18 cellular contexts compared by ENCODE assay signal in the genomic region with DNA sequence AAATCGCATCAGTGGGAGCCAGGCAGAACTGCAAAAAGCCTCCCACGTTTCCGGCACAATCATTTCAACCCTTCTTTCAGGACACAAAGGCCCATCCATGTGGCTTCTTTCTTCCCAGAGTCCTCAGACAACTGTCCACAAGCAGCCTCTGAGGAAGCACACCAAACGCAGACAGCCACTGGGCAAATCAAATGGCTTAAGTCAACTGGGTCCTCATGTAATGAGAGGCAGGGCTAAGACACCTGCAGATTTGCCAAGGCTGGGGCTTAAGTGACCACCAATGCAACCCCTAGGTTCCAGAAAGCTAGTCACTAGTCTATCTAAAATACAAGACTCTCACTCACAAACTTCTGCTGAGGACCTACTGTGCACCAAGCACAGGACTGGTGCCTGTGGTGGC. TPM values are rescaled to one million over a fixed set of nuclear protein-coding genes. Genes with fewer than 3 reads are reported as not detected.
DNase-seq lines count a peak whose midpoint lies in the region; ATAC-seq and TF ChIP-seq lines count a peak whose summit lies in the region.
"Had no signal": no experiment of that assay in that cellular context is flagged by ENCODE, and none has a peak within 500 bp of the region (broad histone marks: within the 10 kb centered on the region; RNA-seq: fewer than 3 reads in every experiment).

No MANE protein-coding gene starts in this region.

- no peaks in the 10 kb centered on the region for H3K36me3 ChIP-seq in CD8-positive, alpha-beta memory T cell (ENCODE audit: insufficient read depth, low read length)

- POLR2A ChIA-PET in WTC11 (lab: Charles Lee): no interaction called here
- POLR2A ChIA-PET in CD8-positive, alpha-beta memory T cell (lab: Charles Lee): no interaction called here

- H3K27ac Mint-ChIP-seq in IgD-negative memory B cell (peak overlapping the region; percentile 73 to 97 (median 94)), WTC11 (peak overlapping the region; percentile 67; the same call in 1 of the 2 replicates), naive B cell (peak overlapping the region in 4 of 6 donors; percentile 69 to 91 (median 82)), HFFc6 (no peak overlapping the region)
- peak overlapping the region; percentile 87 for H3K27ac Mint-ChIP-seq in stimulated activated memory B cell treated with anti-CD40 and anti-IgM and Interleukin-4, amounts not matched to agents 10 μg/mL and 1 μg/mL and 100 μg/mL, for 72 hours
- H3K27ac Mint-ChIP-seq in CD8-positive, alpha-beta memory T cell: no peak overlapping the region
- H3K27ac Mint-ChIP-seq: CD4-positive, CD25-positive, alpha-beta regulatory T cell had no signal

- H3K4me1 ChIP-seq in CD8-positive, alpha-beta memory T cell (ENCODE audit: insufficient read depth, low read length): no peaks in the 10 kb centered on the region

- no peaks in the 10 kb centered on the region for H3K9me3 ChIP-seq in CD8-positive, alpha-beta memory T cell (ENCODE audit: low read length)

- DNase-seq in WTC11 (ENCODE audit: low spot score) (no peak), naive B cell (no peak), SIG-M5 treated with dmso at 0.1 percent for 504 hours (lab: John Stamatoyannopoulos, UW; ENCODE audit: unreplicated experiment) (no peak), T-helper 9 cell (no peak), HFFc6 (no peak)
- DNase-seq in CD8-positive, alpha-beta memory T cell: no peak
- DNase-seq: ACHN; CD4-positive, CD25-positive, alpha-beta regulatory T cell; DMS79 treated with DMSO at 0.1 percent for 48 hours; GOT3; NCI-H1436; NCI-H2029 treated with DMSO at 0.1 percent for 48 hours; NCI-H2171 treated with DMSO at 0.1 percent for 48 hours; NCI-H446 treated with DMSO at 0.1 percent for 48 hours; NK-92 treated with Interleukin-12 subunit alpha and Interleukin-12 subunit beta, amount 100 ng/mL, for 24 hours; PC-3 had no signal

- H3K4me3 Mint-ChIP-seq in IgD-negative memory B cell (peak overlapping the region; percentile 70 to 95 (median 78)), WTC11 (no peak overlapping the region), naive B cell (peak overlapping the region in 7 of 8 donors; percentile 13 to 82 (median 69)), HFFc6 (no peak overlapping the region)
- peak overlapping the region; percentile 34 for H3K4me3 Mint-ChIP-seq in stimulated activated memory B cell treated with anti-CD40 and anti-IgM and Interleukin-4, amounts not matched to agents 10 μg/mL and 1 μg/mL and 100 μg/mL, for 72 hours
- no peak overlapping the region for H3K4me3 Mint-ChIP-seq in CD8-positive, alpha-beta memory T cell
- H3K4me3 Mint-ChIP-seq: CD4-positive, CD25-positive, alpha-beta regulatory T cell had no signal

- ATAC-seq in WTC11 (no peak), naive B cell (ENCODE audit: low read depth in 2 of 2) (no peak)
- ATAC-seq in stimulated activated memory B cell treated with anti-CD40 and anti-IgM and Interleukin-4, amounts not matched to agents 10 μg/mL and 1 μg/mL and 100 μg/mL, for 72 hours: no peak
- ATAC-seq: PC-3 had no signal

- H3K27me3 Mint-ChIP-seq in IgD-negative memory B cell (no peaks in the 10 kb centered on the region), WTC11 (ENCODE audit: low read depth) (no peaks in the 10 kb centered on the region), naive B cell (no peaks in the 10 kb centered on the region), HFFc6 (ENCODE audit: insufficient read depth) (peaks cover 1% of the 10 kb centered on the region; the same call in 1 of the 2 replicates)
- no peaks in the 10 kb centered on the region for H3K27me3 Mint-ChIP-seq in stimulated activated memory B cell treated with anti-CD40 and anti-IgM and Interleukin-4, amounts not matched to agents 10 μg/mL and 1 μg/mL and 100 μg/mL, for 72 hours
- H3K27me3 Mint-ChIP-seq in CD8-positive, alpha-beta memory T cell: peaks cover 8 to 62% of the 10 kb centered on the region in 2 donors

- TF ChIP-seq CTCF in WTC11 (IDR thresholded peaks at IDR 0.05): no peak
- no peak for TF ChIP-seq CTCF in HFFc6 (IDR thresholded peaks at IDR 0.05)

- peaks cover 81 to 89% (median 86%) of the 10 kb centered on the region in 3 donors for H3K4me1 Mint-ChIP-seq in IgD-negative memory B cell
- peaks cover 83% of the 10 kb centered on the region for H3K4me1 Mint-ChIP-seq in WTC11
- H3K4me1 Mint-ChIP-seq in naive B cell: peaks cover 78 to 99% (median 94%) of the 10 kb centered on the region in 3 donors
- peaks cover 99% of the 10 kb centered on the region for H3K4me1 Mint-ChIP-seq in stimulated activated memory B cell treated with anti-CD40 and anti-IgM and Interleukin-4, amounts not matched to agents 10 μg/mL and 1 μg/mL and 100 μg/mL, for 72 hours
- peaks cover 28% of the 10 kb centered on the region for H3K4me1 Mint-ChIP-seq in HFFc6 (ENCODE audit: low read depth)
- H3K4me1 Mint-ChIP-seq in CD8-positive, alpha-beta memory T cell: no peaks in the 10 kb centered on the region

- CTCF ChIA-PET in WTC11 (lab: Charles Lee): no interaction called here
- CTCF ChIA-PET in CD8-positive, alpha-beta memory T cell (lab: Charles Lee): no interaction called here

- H3K27me3 ChIP-seq in CD8-positive, alpha-beta memory T cell (ENCODE audit: insufficient read depth, low read length, poor library complexity, severe bottlenecking): peaks cover 3% of the 10 kb centered on the region

- H3K9me3 Mint-ChIP-seq in IgD-negative memory B cell (peaks cover 0 to 3% (median 0%) of the 10 kb centered on the region in 3 donors), WTC11 (no peaks in the 10 kb centered on the region), naive B cell (peaks cover 0 to 3% (median 0%) of the 10 kb centered on the region in 7 donors), HFFc6 (no peaks in the 10 kb centered on the region)
- H3K9me3 Mint-ChIP-seq in stimulated activated memory B cell treated with anti-CD40 and anti-IgM and Interleukin-4, amounts not matched to agents 10 μg/mL and 1 μg/mL and 100 μg/mL, for 72 hours: no peaks in the 10 kb centered on the region
- no peaks in the 10 kb centered on the region for H3K9me3 Mint-ChIP-seq in CD8-positive, alpha-beta memory T cell
- H3K9me3 Mint-ChIP-seq: CD4-positive, CD25-positive, alpha-beta regulatory T cell had no signal

- H3K36me3 Mint-ChIP-seq in IgD-negative memory B cell: peaks cover 4% of the 10 kb centered on the region
- peaks cover 10% of the 10 kb centered on the region; the same call in 1 of the 2 replicates for H3K36me3 Mint-ChIP-seq in WTC11
- H3K36me3 Mint-ChIP-seq in naive B cell: peaks cover 12 to 14% of the 10 kb centered on the region in 2 donors
- peaks cover 51% of the 10 kb centered on the region for H3K36me3 Mint-ChIP-seq in stimulated activated memory B cell treated with anti-CD40 and anti-IgM and Interleukin-4, amounts not matched to agents 10 μg/mL and 1 μg/mL and 100 μg/mL, for 72 hours
- no peaks in the 10 kb centered on the region for H3K36me3 Mint-ChIP-seq in HFFc6 (ENCODE audit: low read depth)
- no peaks in the 10 kb centered on the region for H3K36me3 Mint-ChIP-seq in CD8-positive, alpha-beta memory T cell
- H3K36me3 Mint-ChIP-seq: CD4-positive, CD25-positive, alpha-beta regulatory T cell had no signal

- H3K4me3 ChIP-seq in CD8-positive, alpha-beta memory T cell (ENCODE audit: low read length): no peak overlapping the region

- no peak overlapping the region for H3K27ac ChIP-seq in CD8-positive, alpha-beta memory T cell (ENCODE audit: low read depth, low read length)

TF ChIP-seq in WTC11, 78 proteins besides CTCF, POLR2A, EP300 and RAD21:
- TF ChIP-seq CREM (CRISPR knock-in tag; IDR thresholded peaks at IDR 0.05) (no peak), MYBL2 (CRISPR knock-in tag; IDR thresholded peaks at IDR 0.05) (no peak), NR1H2 (CRISPR knock-in tag; IDR thresholded peaks at IDR 0.05) (no peak), IRF2 (CRISPR knock-in tag; IDR thresholded peaks at IDR 0.05; ENCODE audit: borderline replicate concordance, low read depth) (no peak), SP1 (CRISPR knock-in tag; conservative IDR thresholded peaks at IDR 0.05) (no peak)
- TF ChIP-seq, protein P1, sequence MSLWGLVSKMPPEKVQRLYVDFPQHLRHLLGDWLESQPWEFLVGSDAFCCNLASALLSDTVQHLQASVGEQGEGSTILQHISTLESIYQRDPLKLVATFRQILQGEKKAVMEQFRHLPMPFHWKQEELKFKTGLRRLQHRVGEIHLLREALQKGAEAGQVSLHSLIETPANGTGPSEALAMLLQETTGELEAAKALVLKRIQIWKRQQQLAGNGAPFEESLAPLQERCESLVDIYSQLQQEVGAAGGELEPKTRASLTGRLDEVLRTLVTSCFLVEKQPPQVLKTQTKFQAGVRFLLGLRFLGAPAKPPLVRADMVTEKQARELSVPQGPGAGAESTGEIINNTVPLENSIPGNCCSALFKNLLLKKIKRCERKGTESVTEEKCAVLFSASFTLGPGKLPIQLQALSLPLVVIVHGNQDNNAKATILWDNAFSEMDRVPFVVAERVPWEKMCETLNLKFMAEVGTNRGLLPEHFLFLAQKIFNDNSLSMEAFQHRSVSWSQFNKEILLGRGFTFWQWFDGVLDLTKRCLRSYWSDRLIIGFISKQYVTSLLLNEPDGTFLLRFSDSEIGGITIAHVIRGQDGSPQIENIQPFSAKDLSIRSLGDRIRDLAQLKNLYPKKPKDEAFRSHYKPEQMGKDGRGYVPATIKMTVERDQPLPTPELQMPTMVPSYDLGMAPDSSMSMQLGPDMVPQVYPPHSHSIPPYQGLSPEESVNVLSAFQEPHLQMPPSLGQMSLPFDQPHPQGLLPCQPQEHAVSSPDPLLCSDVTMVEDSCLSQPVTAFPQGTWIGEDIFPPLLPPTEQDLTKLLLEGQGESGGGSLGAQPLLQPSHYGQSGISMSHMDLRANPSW (CRISPR knock-in tag; conservative IDR thresholded peaks at IDR 0.05; ENCODE audit: low read depth): no peak

RNA-seq across cellular contexts. Expression of a gene that starts 8.0 kb away (rescaled TPM):
- polyA plus RNA-seq in IgD-negative memory B cell: 126 TPM
- total RNA-seq in WTC11 (2021): 81.6 to 87.7 TPM (median 84.1 TPM) in 3 replicates
- polyA plus RNA-seq in naive B cell (ENCODE audit: low read depth in 6 of 6): 10 to 100 TPM; 28.7 to 65.6 (median 40.0) TPM
- total RNA-seq in HFFc6 (2021; fragmentation: NEBNext Ultra II Directional; extraction: Animal tissue kit (Norgen Biotek cat#: 25700)): 1 to 10 TPM; 7.3 to 8.9 (median 8.6) TPM
- 1 to 10 TPM; 2.6 to 3.0 TPM for total RNA-seq in CD8-positive, alpha-beta memory T cell
- polyA plus RNA-seq in CD8-positive, alpha-beta memory T cell: 0.12 TPM

RNA-seq across cellular contexts. Expression of a gene that starts 8.5 kb away (rescaled TPM):
- 27.7 TPM for polyA plus RNA-seq in IgD-negative memory B cell
- total RNA-seq in WTC11 (2021): 6.4 to 6.7 TPM (median 6.5 TPM) in 3 replicates
- polyA plus RNA-seq in naive B cell (ENCODE audit: low read depth in 6 of 6): 10 to 100 TPM in 5 of 6 donors, 1 to 10 TPM in 1; 9.1 to 32.2 (median 12.2) TPM
- under 1 TPM; 0.14 to 0.33 (median 0.17) TPM for total RNA-seq in HFFc6 (2021; fragmentation: NEBNext Ultra II Directional; extraction: Animal tissue kit (Norgen Biotek cat#: 25700))
- under 1 TPM in 1 of 2 experiments, not detected in 1; 0.16 TPM for total RNA-seq in CD8-positive, alpha-beta memory T cell
- polyA plus RNA-seq in CD8-positive, alpha-beta memory T cell: not detected
- total RNA-seq: CD4-positive, CD25-positive, alpha-beta regulatory T cell had no signal
- polyA plus RNA-seq: CD4-positive, CD25-positive, alpha-beta regulatory T cell had no signal

Comparison
In these comparisons a context has a peak if more than half of its experiments do, and no peak if none do; other contexts are left out.
1. H3K27ac Mint-ChIP-seq: peak in IgD-negative memory B cell (3 of 3), WTC11 (single experiment), naive B cell (4 of 6) and stimulated activated memory B cell treated with anti-CD40 and anti-IgM and Interleukin-4, amounts not matched to agents 10 μg/mL and 1 μg/mL and 100 μg/mL, for 72 hours (single experiment); none in HFFc6 (single experiment) and CD8-positive, alpha-beta memory T cell (0 of 8).
2. H3K4me3 Mint-ChIP-seq: peak in IgD-negative memory B cell (4 of 4), naive B cell (7 of 8) and stimulated activated memory B cell treated with anti-CD40 and anti-IgM and Interleukin-4, amounts not matched to agents 10 μg/mL and 1 μg/mL and 100 μg/mL, for 72 hours (single experiment); none in WTC11 (single experiment), HFFc6 (single experiment) and CD8-positive, alpha-beta memory T cell (0 of 7).